In genomic region chr3:53045784-53046170, GRCh38 we compare ENCODE assay signal across 8 cellular contexts. TPM values are rescaled to one million over a fixed set of nuclear protein-coding genes. Genes with fewer than 3 reads are reported as not detected.
DNase-seq lines count a peak whose midpoint lies in the region; ATAC-seq and TF ChIP-seq lines count a peak whose summit lies in the region.

A gene with protein sequence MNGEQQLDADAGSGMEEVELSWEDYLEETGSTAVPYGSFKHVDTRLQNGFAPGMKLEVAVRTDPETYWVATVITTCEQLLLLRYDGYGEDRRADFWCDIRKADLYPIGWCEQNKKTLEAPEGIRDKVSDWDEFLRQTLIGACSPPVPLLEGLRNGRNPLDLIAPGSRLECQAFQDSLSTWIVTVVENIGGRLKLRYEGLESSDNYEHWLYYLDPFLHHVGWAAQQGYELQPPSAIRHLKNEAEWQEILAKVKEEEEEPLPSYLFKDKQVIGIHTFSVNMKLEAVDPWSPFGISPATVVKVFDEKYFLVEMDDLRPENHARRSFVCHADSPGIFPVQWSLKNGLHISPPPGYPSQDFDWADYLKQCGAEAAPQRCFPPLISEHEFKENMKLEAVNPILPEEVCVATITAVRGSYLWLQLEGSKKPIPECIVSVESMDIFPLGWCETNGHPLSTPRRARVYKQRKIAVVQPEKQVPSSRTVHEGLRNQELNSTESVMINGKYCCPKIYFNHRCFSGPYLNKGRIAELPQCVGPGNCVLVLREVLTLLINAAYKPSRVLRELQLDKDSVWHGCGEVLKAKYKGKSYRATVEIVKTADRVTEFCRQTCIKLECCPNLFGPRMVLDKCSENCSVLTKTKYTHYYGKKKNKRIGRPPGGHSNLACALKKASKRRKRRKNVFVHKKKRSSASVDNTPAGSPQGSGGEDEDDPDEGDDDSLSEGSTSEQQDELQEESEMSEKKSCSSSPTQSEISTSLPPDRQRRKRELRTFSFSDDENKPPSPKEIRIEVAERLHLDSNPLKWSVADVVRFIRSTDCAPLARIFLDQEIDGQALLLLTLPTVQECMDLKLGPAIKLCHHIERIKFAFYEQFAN (minus strand): TSS chr3:53046073. CDS start chr3:52969128, 76,945 bp downstream.

- TF ChIP-seq CTCF in CD14-positive monocyte (IDR thresholded peaks at IDR 0.05) (no peak), tibial nerve (IDR thresholded peaks at IDR 0.05) (no peak)

- TF ChIP-seq POLR2A in tibial nerve (IDR thresholded peaks at IDR 0.05) = no peak

- peak within 1 kb of the TSS; percentile 59 for H3K18ac ChIP-seq in trophoblast cell (ENCODE audit: low read length)

- H3K27ac Mint-ChIP-seq in CD14-positive monocyte = peak within 1 kb of the TSS in 6 of 7 donors; percentile 65 to 87 (median 82)
- H3K27ac Mint-ChIP-seq in activated naive CD8-positive, alpha-beta T cell = peak within 1 kb of the TSS; percentile 97

- H3K27me3 ChIP-seq in trophoblast cell (ENCODE audit: insufficient read depth, low read length) (peaks cover 21% of the 10 kb centered on the region), tibial nerve (no peaks in the 10 kb centered on the region)

- WGBS in trophoblast cell (ENCODE audit: extremely low coverage, insufficient coverage, insufficient read length) = no CpG with 5 or more reads among the region's 58 CpGs
- WGBS in tibial nerve, 2 donors = 1% methylated on average over 49 to 54 of the region's 58 CpGs

- no peak within 1 kb of the TSS for H2AK5ac ChIP-seq in trophoblast cell (ENCODE audit: low read length)

- intact Hi-C loops in CD14-positive monocyte (cut with micrococcal nuclease) (no loop called here), cardiac septum (cut with DNase I) (loop anchor here (5.0 to 10.0 kb wide), 2 partner anchors 68 to 641 kb away; no protein-coding TSS in a partner anchor)

- H3K23ac ChIP-seq in trophoblast cell (ENCODE audit: low read length) = no peak within 1 kb of the TSS

- no peak within 1 kb of the TSS for H3K4ac ChIP-seq in trophoblast cell (ENCODE audit: low read depth, low read length)

- no peak within 1 kb of the TSS for H2BK12ac ChIP-seq in trophoblast cell (ENCODE audit: low read length)

- no peak for TF ChIP-seq EP300 in tibial nerve (IDR thresholded peaks at IDR 0.05)

- peaks cover 3% of the 10 kb centered on the region for H3K79me1 ChIP-seq in trophoblast cell (ENCODE audit: low read length)

- DNase-seq in CD14-positive monocyte (ENCODE audit: low spot score) (peak; percentile 50), GM19240 (ENCODE audit: insufficient read length, low spot score) (peak; percentile 77), SK-N-DZ (ENCODE audit: low spot score) (peak; percentile 48), cardiac septum (ENCODE audit: low spot score) (no peak), trophoblast cell (peak; percentile 33 to 62), tibial nerve (ENCODE audit: low spot score in 2 of 2) (peak; percentile 19 to 20)

- peak within 1 kb of the TSS; percentile 59 for H3K14ac ChIP-seq in trophoblast cell (ENCODE audit: low read length)

- peak within 1 kb of the TSS; percentile 66 for H4K8ac ChIP-seq in trophoblast cell (ENCODE audit: low read depth, low read length)

- no peaks in the 10 kb centered on the region for H3K36me3 ChIP-seq in trophoblast cell (ENCODE audit: control insufficient read depth in 1 of 2, insufficient read depth in 2 of 2, low read length in 2 of 2)
- no peaks in the 10 kb centered on the region for H3K36me3 ChIP-seq in tibial nerve

- no peak within 1 kb of the TSS for H3K27ac ChIP-seq in trophoblast cell (ENCODE audit: low read depth, low read length)
- peak within 1 kb of the TSS; percentile 82 to 96 (median 94) for H3K27ac ChIP-seq in tibial nerve

- peak within 1 kb of the TSS; percentile 93 to 97 for H3K4me3 Mint-ChIP-seq in CD14-positive monocyte
- peak within 1 kb of the TSS; percentile 96 for H3K4me3 Mint-ChIP-seq in activated naive CD8-positive, alpha-beta T cell

- peak within 1 kb of the TSS; percentile 4 for H4K91ac ChIP-seq in trophoblast cell (ENCODE audit: low read depth, low read length)

- H3K4me1 Mint-ChIP-seq in CD14-positive monocyte = peaks cover 15% of the 10 kb centered on the region
- peaks cover 38% of the 10 kb centered on the region for H3K4me1 Mint-ChIP-seq in activated naive CD8-positive, alpha-beta T cell (ENCODE audit: low read depth)

- peak within 1 kb of the TSS; percentile 54 for H4K12ac ChIP-seq in trophoblast cell (ENCODE audit: low read depth, low read length)

- peaks cover 7% of the 10 kb centered on the region for H3K79me2 ChIP-seq in trophoblast cell (ENCODE audit: control insufficient read depth, insufficient read depth, low read length, poor library complexity)

- H3K4me1 ChIP-seq in trophoblast cell (ENCODE audit: control insufficient read depth in 1 of 2, insufficient read depth in 2 of 2, low read length in 2 of 2) = peaks cover 0 to 7% of the 10 kb centered on the region in 2 experiments
- peaks cover 0 to 27% (median 4%) of the 10 kb centered on the region in 4 donors for H3K4me1 ChIP-seq in tibial nerve

- peak within 1 kb of the TSS; percentile 92 for H3K4me2 ChIP-seq in trophoblast cell (ENCODE audit: low read length)

- peak within 1 kb of the TSS; percentile 79 for H3K4me3 ChIP-seq in trophoblast cell (ENCODE audit: low read depth, low read length)
- peak within 1 kb of the TSS; percentile 69 to 94 (median 78) for H3K4me3 ChIP-seq in tibial nerve

- peaks cover 2 to 6% of the 10 kb centered on the region in 2 donors for H3K36me3 Mint-ChIP-seq in CD14-positive monocyte
- no peaks in the 10 kb centered on the region for H3K36me3 Mint-ChIP-seq in activated naive CD8-positive, alpha-beta T cell

- H2BK120ac ChIP-seq in trophoblast cell (ENCODE audit: insufficient read depth, low read length, poor library complexity) = peak within 1 kb of the TSS; percentile 6

- ATAC-seq in HG03460 (IDR thresholded peaks at IDR 0.05; ENCODE audit: unreplicated experiment) = peak; percentile 37

- peaks cover 30 to 53% (median 51%) of the 10 kb centered on the region in 3 donors for H3K27me3 Mint-ChIP-seq in CD14-positive monocyte (ENCODE audit: low read depth in 3 of 3)
- H3K27me3 Mint-ChIP-seq in activated naive CD8-positive, alpha-beta T cell = no peaks in the 10 kb centered on the region

- peak within 1 kb of the TSS; percentile 64 for H2BK5ac ChIP-seq in trophoblast cell (ENCODE audit: low read depth, low read length, poor library complexity)

- peaks cover 0 to 6% (median 2%) of the 10 kb centered on the region in 7 donors for H3K9me3 Mint-ChIP-seq in CD14-positive monocyte
- no peaks in the 10 kb centered on the region for H3K9me3 Mint-ChIP-seq in activated naive CD8-positive, alpha-beta T cell (ENCODE audit: low read depth)

- H3K9me3 ChIP-seq in trophoblast cell (ENCODE audit: insufficient read depth, low read depth, low read length) (no peaks in the 10 kb centered on the region), tibial nerve (no peaks in the 10 kb centered on the region)

- H3K9ac ChIP-seq in trophoblast cell (ENCODE audit: low read length) = peak within 1 kb of the TSS; percentile 77

- H2AFZ ChIP-seq in trophoblast cell (ENCODE audit: insufficient read depth, low read length, poor library complexity) = peak within 1 kb of the TSS; percentile 86

RNA-seq across cellular contexts. Expression of the gene that starts here (rescaled TPM):
- polyA plus RNA-seq in CD14-positive monocyte = under 1 TPM; 0.61 to 0.91 TPM
- 5.9 and 7.5 TPM in 2 replicates for polyA plus RNA-seq in SK-N-DZ (2014; cell fraction: cytosol; rRNA removed)
- polyA plus RNA-seq in SK-N-DZ (2014; cell fraction: nucleus; rRNA removed) = 4.9 and 5.9 TPM in 2 replicates
- total RNA-seq in cardiac septum (14.7 TPM), tibial nerve (10 to 100 TPM; 15.5 to 31.2 (median 18.2) TPM)
- polyA plus RNA-seq in trophoblast cell (2013) = 1.4 and 1.8 TPM in 2 replicates

Comparison
In these comparisons a context has a peak if more than half of its experiments do, and no peak if none do; other contexts are left out.
1. Peak in DNase-seq in CD14-positive monocyte; RNA of the gene not detected or under 1 TPM.